Comparison of ENCODE assay signal across 1 cellular context in genomic region chr19:57537953-57538547, GRCh38.
TF ChIP-seq lines count a peak whose summit lies in the region.

No MANE protein-coding gene starts in this region.

TF ChIP-seq in K562, 482 proteins besides CTCF, POLR2A, EP300 and RAD21:
- TF ChIP-seq SOX6 (IDR thresholded peaks at IDR 0.05) (no peak), ZNF75A (CRISPR knock-in tag; IDR thresholded peaks at IDR 0.05) (peak; percentile 83)
